In genomic region chr19:56959211-56959610, GRCh38 we compare ENCODE assay signal across 33 cellular contexts.
"Had no signal": no experiment of that assay in that cellular context is flagged by ENCODE, and none has a peak within 500 bp of the region (broad histone marks: within the 10 kb centered on the region; RNA-seq: fewer than 3 reads in every experiment).

No MANE protein-coding gene starts in this region.

- H3K36me3 ChIP-seq: ascending aorta, cardiac muscle cell, WERI-Rb-1 had no signal

- H3K4me1 ChIP-seq: ascending aorta had no signal

- FAIRE-seq: bronchial epithelial cell, TTC549 had no signal

- H3K9me3 ChIP-seq: ascending aorta had no signal

- ATAC-seq: activated CD4-positive, alpha-beta T cell treated with anti-CD3 and anti-CD28 coated beads for 36 hours; activated CD4-positive, CD25-positive, alpha-beta regulatory T cell treated with anti-CD3 and anti-CD28 coated beads, Interleukin-2, amount 50 U/mL, for 24 hours; activated CD8-positive, alpha-beta memory T cell treated with anti-CD3 and anti-CD28 coated beads, Interleukin-2, amount 10 ng/mL, durations not matched to agents 7 days and 5 days; activated CD8-positive, alpha-beta T cell treated with anti-CD3 and anti-CD28 coated beads, Interleukin-2, amount 10 ng/mL, durations not matched to agents 7 days and 5 days; activated naive CD8-positive, alpha-beta T cell treated with anti-CD3 and anti-CD28 coated beads, Interleukin-2, amount 50 U/mL, for 24 hours; WTC11 had no signal

- DNase-seq: activated CD4-positive, alpha-beta memory T cell treated with anti-CD3 and anti-CD28 coated beads, Interleukin-2, amount 10 ng/mL, durations not matched to agents 7 days and 5 days; activated CD4-positive, alpha-beta T cell treated with anti-CD3 and anti-CD28 coated beads for 1 hour; activated CD4-positive, alpha-beta T cell treated with anti-CD3 and anti-CD28 coated beads for 36 hours; activated CD4-positive, alpha-beta T cell treated with anti-CD3 and anti-CD28 coated beads for 48 hours; activated CD4-positive, alpha-beta T cell treated with anti-CD3 and anti-CD28 coated beads, Interleukin-2, amount 10 ng/mL, durations not matched to agents 7 days and 5 days; activated CD4-positive, alpha-beta T cell treated with anti-CD3 and anti-CD28 coated beads, Interleukin-2, amount 50 U/mL, for 48 hours; activated CD4-positive, CD25-positive, alpha-beta regulatory T cell; activated CD8-positive, alpha-beta memory T cell treated with anti-CD3 and anti-CD28 coated beads for 24 hours; activated CD8-positive, alpha-beta memory T cell treated with anti-CD3 and anti-CD28 coated beads, Interleukin-2, amount 10 ng/mL, durations not matched to agents 7 days and 5 days; activated CD8-positive, alpha-beta memory T cell treated with anti-CD3 and anti-CD28 coated beads, Interleukin-2, amount 50 U/mL, for 48 hours; activated CD8-positive, alpha-beta T cell treated with anti-CD3 and anti-CD28 coated beads, Interleukin-2, amount 10 ng/mL, durations not matched to agents 7 days and 5 days; activated effector memory CD4-positive, alpha-beta T cell treated with Interleukin-2 at 50 U/mL for 16 hours; activated gamma-delta T cell; activated naive CD4-positive, alpha-beta T cell treated with anti-CD3 and anti-CD28 coated beads, Interleukin-2, amount 10 ng/mL, durations not matched to agents 7 days and 5 days; activated naive CD4-positive, alpha-beta T cell treated with Interleukin-2 at 50 U/mL for 16 hours; activated naive CD8-positive, alpha-beta T cell treated with anti-CD3 and anti-CD28 coated beads, Interleukin-2, amount 10 ng/mL, durations not matched to agents 7 days and 5 days; activated naive CD8-positive, alpha-beta T cell treated with anti-CD3 and anti-CD28 coated beads, Interleukin-2, amount 50 U/mL, for 24 hours; activated T-cell treated with anti-CD3 and anti-CD28 coated beads, Interleukin-2, amount 50 U/mL, for 24 hours; activated T-cell treated with anti-CD3 and anti-CD28 coated beads, Interleukin-2, amount 50 U/mL, for 48 hours; amygdala; anterior cingulate cortex; caudate nucleus; cerebellar nuclear complex; T-helper 1 cell; T-helper 2 cell; T-helper 9 cell; WERI-Rb-1 had no signal

- H3K27me3 ChIP-seq: ascending aorta, cardiac muscle cell had no signal

- H3K4me3 ChIP-seq: ascending aorta, cardiac muscle cell had no signal

- H3K27ac ChIP-seq: ascending aorta, cardiac muscle cell, WERI-Rb-1 had no signal
